ENCODE assay signal across 22 cellular contexts in genomic region chr1:201566933-201567801, GRCh38. TPM values are rescaled to one million over a fixed set of nuclear protein-coding genes. Genes with fewer than 3 reads are reported as not detected.
DNase-seq lines count a peak whose midpoint lies in the region; ATAC-seq and TF ChIP-seq lines count a peak whose summit lies in the region.
"Had no signal": no experiment of that assay in that cellular context is flagged by ENCODE, and none has a peak within 500 bp of the region (broad histone marks: within the 10 kb centered on the region; RNA-seq: fewer than 3 reads in every experiment).

No MANE protein-coding gene starts in this region.

- TF ChIP-seq RAD21 in SK-N-SH (IDR thresholded peaks at IDR 0.05; ENCODE audit: low read length), result no peak

- peaks cover 6% of the 10 kb centered on the region for H3K36me3 Mint-ChIP-seq in endothelial cell (ENCODE audit: low read depth, unreplicated experiment)

- no peak overlapping the region for H3K4me3 Mint-ChIP-seq in endothelial cell (ENCODE audit: unreplicated experiment)
- H3K4me3 Mint-ChIP-seq: activated CD4-positive, alpha-beta memory T cell treated with anti-CD3 and anti-CD28 coated beads, Interleukin-2, amount 10 ng/mL, durations not matched to agents 7 days and 5 days; stimulated activated naive CD8-positive, alpha-beta T cell treated with anti-CD3 and anti-CD28 coated beads, Interleukin-15, amount 100 ng/mL, for 72 hours; T-helper 17 cell had no signal

- H4K20me1 ChIP-seq in SK-N-SH (ENCODE audit: insufficient read depth), result peaks cover 99% of the 10 kb centered on the region

- DNase-seq in SK-N-SH (peak; percentile 59), RPMI7951 (ENCODE audit: low read depth) (peak; percentile 75), endothelial cell (ENCODE audit: low spot score) (no peak), spleen (peak; percentile 65), NCI-H1105 treated with DMSO at 0.1 percent for 48 hours (lab: John Stamatoyannopoulos, UW) (no peak), SK-N-DZ (ENCODE audit: low spot score) (no peak), germinal center (ENCODE audit: low spot score) (no peak)
- DNase-seq: activated CD4-positive, alpha-beta memory T cell treated with anti-CD3 and anti-CD28 coated beads, Interleukin-2, amount 10 ng/mL, durations not matched to agents 7 days and 5 days; activated CD4-positive, CD25-positive, alpha-beta regulatory T cell; activated naive CD4-positive, alpha-beta T cell; anterior cingulate cortex; effector CD8-positive, alpha-beta T cell; left lung; MG63; NCI-H2171; NCI-H774; stimulated activated CD4-positive, alpha-beta T cell treated with anti-CD3 and anti-CD28 coated beads, Interleukin-4, amount 100 ng/mL, for 4 hours; stimulated activated naive CD8-positive, alpha-beta T cell treated with anti-CD3 and anti-CD28 coated beads, Interleukin-15, amount 100 ng/mL, for 72 hours; T-helper 17 cell had no signal

- H3K9me3 Mint-ChIP-seq in endothelial cell (ENCODE audit: unreplicated experiment), result no peaks in the 10 kb centered on the region
- H3K9me3 Mint-ChIP-seq: activated CD4-positive, alpha-beta memory T cell treated with anti-CD3 and anti-CD28 coated beads, Interleukin-2, amount 10 ng/mL, durations not matched to agents 7 days and 5 days; stimulated activated naive CD8-positive, alpha-beta T cell treated with anti-CD3 and anti-CD28 coated beads, Interleukin-15, amount 100 ng/mL, for 72 hours had no signal

- H3F3A ChIP-seq in SK-N-SH (replicated peaks; ENCODE audit: insufficient read depth), result peaks cover 12% of the 10 kb centered on the region

- no peak overlapping the region for H2AFZ ChIP-seq in SK-N-SH (ENCODE audit: low read depth)

- TF ChIP-seq EP300 in SK-N-SH (IDR thresholded peaks at IDR 0.05; ENCODE audit: borderline replicate concordance in 1 of 2, low read depth in 1 of 2, low read length in 1 of 2), result no peak

- peak overlapping the region in 1 of 2 experiments; percentile 17; a peak in 1 of 4 replicates for H3K27ac ChIP-seq in SK-N-SH (ENCODE audit: low read depth in 2 of 2, low read length in 1 of 2)
- no peak overlapping the region for H3K27ac ChIP-seq in spleen
- H3K27ac ChIP-seq: left lung, vagina had no signal

- H3K9me2 ChIP-seq in SK-N-SH, result no peaks in the 10 kb centered on the region

- peaks cover 10 to 49% of the 10 kb centered on the region in 2 experiments for H3K4me1 ChIP-seq in SK-N-SH (ENCODE audit: control insufficient read depth in 1 of 2, insufficient read depth in 2 of 2, low read depth in 1 of 2, low read length in 1 of 2)
- peaks cover 0 to 24% (median 11%) of the 10 kb centered on the region in 6 donors for H3K4me1 ChIP-seq in spleen

- peak overlapping the region; percentile 36 for H3K27ac Mint-ChIP-seq in endothelial cell (ENCODE audit: unreplicated experiment)
- H3K27ac Mint-ChIP-seq: activated CD4-positive, alpha-beta memory T cell treated with anti-CD3 and anti-CD28 coated beads, Interleukin-2, amount 10 ng/mL, durations not matched to agents 7 days and 5 days; stimulated activated naive CD8-positive, alpha-beta T cell treated with anti-CD3 and anti-CD28 coated beads, Interleukin-15, amount 100 ng/mL, for 72 hours; T-helper 17 cell had no signal

- H3K4me2 ChIP-seq in SK-N-SH, result no peak overlapping the region

- H3K27me3 Mint-ChIP-seq in endothelial cell (ENCODE audit: unreplicated experiment), result peaks cover 2% of the 10 kb centered on the region
- H3K27me3 Mint-ChIP-seq: activated CD4-positive, alpha-beta memory T cell treated with anti-CD3 and anti-CD28 coated beads, Interleukin-2, amount 10 ng/mL, durations not matched to agents 7 days and 5 days; stimulated activated naive CD8-positive, alpha-beta T cell treated with anti-CD3 and anti-CD28 coated beads, Interleukin-15, amount 100 ng/mL, for 72 hours; T-helper 17 cell had no signal

- no peak for TF ChIP-seq CTCF in SK-N-SH (IDR thresholded peaks at IDR 0.05)
- TF ChIP-seq CTCF in endothelial cell (IDR thresholded peaks at IDR 0.05; ENCODE audit: unreplicated experiment), result no peak
- TF ChIP-seq CTCF in spleen (IDR thresholded peaks at IDR 0.05 in 8 of 11, conservative IDR thresholded peaks at IDR 0.05 in 3 of 11), result no peak

- no peak for TF ChIP-seq POLR2A in spleen (IDR thresholded peaks at IDR 0.05)

- peaks cover 57% of the 10 kb centered on the region for H3K4me1 Mint-ChIP-seq in endothelial cell (ENCODE audit: unreplicated experiment)
- H3K4me1 Mint-ChIP-seq: activated CD4-positive, alpha-beta memory T cell treated with anti-CD3 and anti-CD28 coated beads, Interleukin-2, amount 10 ng/mL, durations not matched to agents 7 days and 5 days; stimulated activated naive CD8-positive, alpha-beta T cell treated with anti-CD3 and anti-CD28 coated beads, Interleukin-15, amount 100 ng/mL, for 72 hours had no signal

- H3K4me3 ChIP-seq in SK-N-SH (ENCODE audit: low read depth in 2 of 2, low read length in 1 of 2) (no peak overlapping the region), spleen (no peak overlapping the region)
- H3K4me3 ChIP-seq: left lung, MG63, vagina had no signal

- no peaks in the 10 kb centered on the region for H3K27me3 ChIP-seq in SK-N-SH (ENCODE audit: insufficient read depth)
- H3K27me3 ChIP-seq in spleen (replicated peaks in 1 of 7), result no peaks in the 10 kb centered on the region
- H3K27me3 ChIP-seq: left lung, MG63, vagina had no signal

- no peak for ATAC-seq in SK-N-SH treated with all-trans-retinoic acid at 6 μM for 48 hours
- ATAC-seq: esophagus mucosa; left lung; stimulated activated naive CD8-positive, alpha-beta T cell treated with anti-CD3 and anti-CD28 coated beads, Interleukin-15, amount 100 ng/mL, for 72 hours; T-helper 17 cell had no signal

- H3K9ac ChIP-seq in SK-N-SH, result no peak overlapping the region

- H3K79me2 ChIP-seq in SK-N-SH (ENCODE audit: insufficient read depth), result peaks cover 100% of the 10 kb centered on the region

- CTCF ChIA-PET in SK-N-SH (lab: Yijun Ruan, JAX), result interaction anchor here (0.6 to 2.0 kb wide), 9 partner anchors 11 to 226 kb away, joined by 3 to 6 read pairs (median 3); no protein-coding TSS in a partner anchor

- H3K9me3 ChIP-seq in SK-N-SH (no peaks in the 10 kb centered on the region), spleen (no peaks in the 10 kb centered on the region)
- H3K9me3 ChIP-seq: left lung, MG63, vagina had no signal

- WGBS in SK-N-SH (ENCODE audit: low lambda C conversion rate), result 93% methylated on average over 10 of the region's 10 CpGs
- WGBS in spleen, 5 donors, result 76 to 88% (median 84%) methylated on average over 7 to 10 of the region's 10 CpGs

- H3K36me3 ChIP-seq in SK-N-SH (replicated peaks in 1 of 2; ENCODE audit: control insufficient read depth in 1 of 2, insufficient read depth in 2 of 2, low read length in 1 of 2) (peaks cover 4 to 19% of the 10 kb centered on the region in 2 experiments), spleen (no peaks in the 10 kb centered on the region)
- H3K36me3 ChIP-seq: left lung, vagina had no signal

- POLR2A ChIA-PET in SK-N-SH (lab: Yijun Ruan, JAX), result no interaction called here

- intact Hi-C loops in spleen (cut with DNase I; ENCODE audit: low total_unique reads), result no loop called here

TF ChIP-seq in SK-N-SH, 30 proteins besides CTCF, POLR2A, EP300 and RAD21:
- TF ChIP-seq GATA2 (CRISPR knock-in tag; IDR thresholded peaks at IDR 0.05) (peak; percentile 41; the same call in 1 of the 2 replicates), TAF1 (IDR thresholded peaks at IDR 0.05; ENCODE audit: borderline replicate concordance, low read depth, low read length) (no peak)
TF ChIP-seq in SK-N-SH: peak in this region for 1.

TF ChIP-seq in SK-N-SH treated with all-trans-retinoic acid at 6 μM for 48 hours, 23 proteins besides CTCF, POLR2A, EP300 and RAD21 (continues in another document):
- no peak for TF ChIP-seq TOX (CRISPR knock-in tag; IDR thresholded peaks at IDR 0.05; ENCODE audit: borderline replicate concordance)
- TF ChIP-seq ARNTL (CRISPR knock-in tag; IDR thresholded peaks at IDR 0.05; ENCODE audit: borderline replicate concordance, low read depth), result no peak
- TF ChIP-seq ZNF70 (CRISPR knock-in tag; IDR thresholded peaks at IDR 0.05), result no peak
- TF ChIP-seq ESRRG (CRISPR knock-in tag; IDR thresholded peaks at IDR 0.05), result no peak
- TF ChIP-seq SNAI2 (CRISPR knock-in tag; IDR thresholded peaks at IDR 0.05), result no peak
- no peak for TF ChIP-seq PATZ1 (CRISPR knock-in tag; IDR thresholded peaks at IDR 0.05; ENCODE audit: borderline replicate concordance)
- TF ChIP-seq ZC3H10 (CRISPR knock-in tag; IDR thresholded peaks at IDR 0.05), result no peak
- no peak for TF ChIP-seq OSR1 (CRISPR knock-in tag; IDR thresholded peaks at IDR 0.05)
- no peak for TF ChIP-seq BACH2 (CRISPR knock-in tag; IDR thresholded peaks at IDR 0.05; ENCODE audit: borderline replicate concordance)

RNA-seq across cellular contexts. Expression of gene NAV1, which starts 28.2 kb away (rescaled TPM):
- polyA plus RNA-seq in SK-N-SH (2012; rRNA removed), result 13.3 and 16.1 TPM in 2 replicates
- polyA plus RNA-seq in SK-N-SH (2012; cell fraction: cytosol; rRNA removed), result 11.1 and 14.3 TPM in 2 replicates
- 39.7 and 44.9 TPM in 2 replicates for polyA plus RNA-seq in SK-N-SH (2012; cell fraction: nucleus; rRNA removed)
- 24.7 and 27.6 TPM in 2 replicates for total RNA-seq in RPMI7951 (2014; rRNA removed; shearing (Covaris generic))
- total RNA-seq in endothelial cell (ENCODE audit: unreplicated experiment), result 101 TPM
- total RNA-seq in spleen, result 10 to 100 TPM; 15.7 to 37.2 (median 27.4) TPM
- 1 to 10 TPM; 1.1 to 3.5 (median 1.2) TPM for polyA plus RNA-seq in spleen
- 1.00 and 1.4 TPM in 2 replicates for polyA plus RNA-seq in SK-N-DZ (2014; cell fraction: cytosol; rRNA removed)
- 0.65 and 0.95 TPM in 2 replicates for polyA plus RNA-seq in SK-N-DZ (2014; cell fraction: nucleus; rRNA removed)

Comparison
In these comparisons a context has a peak if more than half of its experiments do, and no peak if none do; other contexts are left out.
1. DNase-seq: peak in SK-N-SH (single experiment), RPMI7951 (single experiment) and spleen (single experiment); none in endothelial cell (single experiment), NCI-H1105 treated with DMSO at 0.1 percent for 48 hours (single experiment), SK-N-DZ (single experiment) and germinal center (single experiment).